Comparison of ENCODE assay signal across 9 cellular contexts in genomic region chr1:160739098-160739511, GRCh38. TPM values are rescaled to one million over a fixed set of nuclear protein-coding genes. Genes with fewer than 3 reads are reported as not detected.
DNase-seq lines count a peak whose midpoint lies in the region; ATAC-seq and TF ChIP-seq lines count a peak whose summit lies in the region.
"Had no signal": no experiment of that assay in that cellular context is flagged by ENCODE, and none has a peak within 500 bp of the region (broad histone marks: within the 10 kb centered on the region; RNA-seq: fewer than 3 reads in every experiment).

Gene SLAMF7 (plus strand): TSS chr1:160739247. CDS start chr1:160739302, 55 bp downstream.

- no peak for TF ChIP-seq RAD21 in HCT116 (IDR thresholded peaks at IDR 0.05; ENCODE audit: low read depth)

- no peak for ATAC-seq in HCT116
- no peak for ATAC-seq in SK-N-SH treated with all-trans-retinoic acid at 6 μM for 48 hours

- DNase-seq in HCT116 (ENCODE audit: low read depth, low spot score), result no peak
- peak; percentile 39 for DNase-seq in NOMO-1 treated with dmso at 0.1 percent for 144 hours (lab: John Stamatoyannopoulos, UW; ENCODE audit: unreplicated experiment)
- DNase-seq in esophagus squamous epithelium (lab: John Stamatoyannopoulos, UW), result no peak
- DNase-seq in NCI-H187 treated with DMSO at 0.1 percent for 48 hours (lab: John Stamatoyannopoulos, UW), result no peak
- DNase-seq in LoVo (ENCODE audit: low spot score), result no peak
- DNase-seq in pons (ENCODE audit: low spot score), result no peak

- TF ChIP-seq POLR2A in GM18526 (IDR thresholded peaks at IDR 0.05; ENCODE audit: extremely low read depth, insufficient read length) (peak; percentile 74), HCT116 (IDR thresholded peaks at IDR 0.05; ENCODE audit: borderline replicate concordance, extremely low read depth, insufficient read depth, insufficient read length) (no peak), esophagus squamous epithelium (IDR thresholded peaks at IDR 0.05) (peak in 1 of 4 donors; percentile 47)

- H3K36me3 ChIP-seq in HCT116 (ENCODE audit: control insufficient read depth in 1 of 2, insufficient read depth in 2 of 2, low read length in 2 of 2) (no peaks in the 10 kb centered on the region), esophagus squamous epithelium (no peaks in the 10 kb centered on the region)
- H3K36me3 ChIP-seq: SJSA1 had no signal

- no peaks in the 10 kb centered on the region for H3K9me3 ChIP-seq in HCT116 (ENCODE audit: control insufficient read depth in 1 of 2, insufficient read depth in 1 of 2, low read depth in 1 of 2, low read length in 2 of 2)
- no peaks in the 10 kb centered on the region for H3K9me3 ChIP-seq in esophagus squamous epithelium
- H3K9me3 ChIP-seq: SJSA1 had no signal

- no peak within 1 kb of the TSS for H3K4me3 ChIP-seq in HCT116 (replicated peaks in 1 of 2; ENCODE audit: low read depth in 1 of 2, low read length in 2 of 2)
- peak within 1 kb of the TSS in 3 of 4 donors; percentile 9 to 29 (median 13) for H3K4me3 ChIP-seq in esophagus squamous epithelium
- H3K4me3 ChIP-seq: SJSA1 had no signal

- H3K9me2 ChIP-seq in HCT116 (ENCODE audit: insufficient read depth), result no peaks in the 10 kb centered on the region

- TF ChIP-seq CTCF in HCT116 (IDR thresholded peaks at IDR 0.05 in 2 of 3, conservative IDR thresholded peaks at IDR 0.05 in 1 of 3; ENCODE audit: borderline replicate concordance in 1 of 3, insufficient read depth in 1 of 3, low read depth in 2 of 3, low read length in 2 of 3), result no peak
- TF ChIP-seq CTCF in esophagus squamous epithelium (IDR thresholded peaks at IDR 0.05), result no peak

- H3K27me3 ChIP-seq in HCT116 (ENCODE audit: insufficient read depth, low read length), result no peaks in the 10 kb centered on the region
- no peaks in the 10 kb centered on the region for H3K27me3 ChIP-seq in esophagus squamous epithelium
- H3K27me3 ChIP-seq: SJSA1 had no signal

- H4K20me1 ChIP-seq in HCT116 (ENCODE audit: insufficient read depth), result no peaks in the 10 kb centered on the region

- H3K4me1 ChIP-seq in HCT116 (ENCODE audit: control insufficient read depth in 1 of 2, insufficient read depth in 2 of 2, low read length in 2 of 2) (peaks cover 0 to 5% of the 10 kb centered on the region in 2 experiments; a peak in 1 of 4 replicates), esophagus squamous epithelium (peaks cover 0 to 11% (median 0%) of the 10 kb centered on the region in 3 donors)
- H3K4me1 ChIP-seq: SJSA1 had no signal

- no TSS peak for BruUV-seq in HCT116 (replicated peaks; lab: Mats Ljungman, UMichigan)

- no peak within 1 kb of the TSS for H3K4me2 ChIP-seq in HCT116 (ENCODE audit: low read length)

- H3K9ac ChIP-seq in HCT116 (ENCODE audit: low read length), result no peak within 1 kb of the TSS

- 22 to 36% methylated on average over 5 of the region's 5 CpGs for WGBS in esophagus squamous epithelium, 2 donors

- POLR2A ChIA-PET in HCT116 (lab: Charles Lee), result interaction anchor here (1.2 kb wide), 1 partner anchor 11 kb away, joined by 3 read pairs; no protein-coding TSS in a partner anchor

- H3K79me2 ChIP-seq in HCT116 (ENCODE audit: insufficient read depth, low read length), result no peaks in the 10 kb centered on the region

- intact Hi-C loops in HCT116 (cut with micrococcal nuclease), result no loop called here
- intact Hi-C loops in esophagus squamous epithelium (cut with DNase I), result no loop called here

- peak within 1 kb of the TSS; percentile 66 for H2AFZ ChIP-seq in HCT116 (ENCODE audit: low read depth, low read length, poor library complexity, severe bottlenecking)

- CTCF ChIA-PET in HCT116 (lab: Charles Lee), result interaction anchor here (1.1 kb wide), 1 partner anchor 24 kb away, joined by 3 read pairs; no protein-coding TSS in a partner anchor

- no peak within 1 kb of the TSS for H3K27ac ChIP-seq in HCT116 (ENCODE audit: low read depth, low read length)
- peak within 1 kb of the TSS in 2 of 4 donors; percentile 9 to 30 for H3K27ac ChIP-seq in esophagus squamous epithelium
- H3K27ac ChIP-seq: SJSA1 had no signal

- RAD21 ChIA-PET in HCT116 (lab: Charles Lee; ENCODE audit: low non-redundant PET in 1 of 2, low total read pairs in 2 of 2, uncharacterized antibody in 2 of 2, unreplicated experiment in 2 of 2), result no interaction called here

TF ChIP-seq in HCT116, 20 proteins besides CTCF, POLR2A, EP300 and RAD21 (continues in another document):
- TF ChIP-seq JUND (IDR thresholded peaks at IDR 0.05) (no peak), YY1 (IDR thresholded peaks at IDR 0.05; ENCODE audit: extremely low read depth, insufficient replicate concordance, low read depth, low read length) (no peak), EGR1 (IDR thresholded peaks at IDR 0.05; ENCODE audit: low read depth) (no peak), CBX3 (IDR thresholded peaks at IDR 0.05; ENCODE audit: low read depth) (no peak), REST (IDR thresholded peaks at IDR 0.05; ENCODE audit: low read depth) (no peak), FOSL1 (IDR thresholded peaks at IDR 0.05; ENCODE audit: low read depth) (no peak)

TF ChIP-seq in SK-N-SH treated with all-trans-retinoic acid at 6 μM for 48 hours, 23 proteins besides CTCF, POLR2A, EP300 and RAD21:
- TF ChIP-seq GLIS3 (CRISPR knock-in tag; IDR thresholded peaks at IDR 0.05), result no peak
- no peak for TF ChIP-seq POU6F1 (CRISPR knock-in tag; IDR thresholded peaks at IDR 0.05; ENCODE audit: borderline replicate concordance, low read depth)
- TF ChIP-seq CSDC2 (CRISPR knock-in tag; IDR thresholded peaks at IDR 0.05), result no peak
- no peak for TF ChIP-seq ARNTL (CRISPR knock-in tag; IDR thresholded peaks at IDR 0.05; ENCODE audit: borderline replicate concordance, low read depth)
- TF ChIP-seq PATZ1 (CRISPR knock-in tag; IDR thresholded peaks at IDR 0.05; ENCODE audit: borderline replicate concordance), result no peak
- no peak for TF ChIP-seq SNAI2 (CRISPR knock-in tag; IDR thresholded peaks at IDR 0.05)
- no peak for TF ChIP-seq ZNF8 (CRISPR knock-in tag; IDR thresholded peaks at IDR 0.05)
- TF ChIP-seq TSHZ2 (CRISPR knock-in tag; IDR thresholded peaks at IDR 0.05), result no peak

RNA-seq across cellular contexts. Expression of gene SLAMF7, which starts in this region (rescaled TPM):
- total RNA-seq in HCT116 (2021; ENCODE audit: unreplicated experiment) (0.34 TPM), esophagus squamous epithelium (1 to 10 TPM; 1.8 to 3.2 (median 2.3) TPM)
- polyA plus RNA-seq in HCT116 (2012), result 0.07 and 0.20 TPM in 2 replicates
- total RNA-seq: SJSA1 had no signal

Comparison
In these comparisons a context has a peak if more than half of its experiments do, and no peak if none do; other contexts are left out.
1. H3K4me3 ChIP-seq: peak in esophagus squamous epithelium (3 of 4); none in HCT116 (0 of 2).